ENCODE assay signal across 24 cellular contexts in the genomic region with DNA sequence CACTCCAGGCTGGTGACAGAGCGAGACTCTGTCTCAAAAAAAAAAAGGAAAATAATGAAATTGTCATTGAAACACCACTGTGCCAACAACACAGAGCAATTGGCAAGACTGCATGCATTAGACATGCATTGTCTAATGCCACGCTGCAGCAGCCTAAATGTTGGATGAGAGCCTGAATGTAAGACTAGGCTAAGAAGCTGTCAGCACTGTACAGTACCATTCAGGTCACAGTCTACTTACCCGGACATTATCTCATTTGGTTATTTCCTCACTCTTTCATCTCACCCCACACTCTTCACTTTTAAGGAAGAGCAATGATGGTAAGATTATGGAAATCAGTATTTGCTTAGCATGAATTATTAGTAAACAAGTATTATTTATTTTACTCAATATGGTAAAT.
"Had no signal": no experiment of that assay in that cellular context is flagged by ENCODE, and none has a peak within 500 bp of the region (broad histone marks: within the 10 kb centered on the region; RNA-seq: fewer than 3 reads in every experiment).

No MANE protein-coding gene starts in this region.

- H3K4me2 ChIP-seq: neural progenitor cell had no signal

- H3K9me3 ChIP-seq: ovary, psoas muscle, right lobe of liver, sigmoid colon, thoracic aorta, thyroid gland, vagina had no signal

- ATAC-seq: natural killer cell; psoas muscle; right lobe of liver; stimulated activated effector memory CD8-positive, alpha-beta T cell treated with anti-CD3 and anti-CD28 coated beads, Interleukin-12 subunit alpha, Interleukin-12 subunit beta, amount 100 ng/mL, for 72 hours; stimulated activated naive B cell treated with anti-CD40 and anti-IgM and Interleukin-4, amounts not matched to agents 10 μg/mL and 1 μg/mL and 100 μg/mL, for 72 hours had no signal

- H3K4me3 ChIP-seq: neural progenitor cell, ovary, psoas muscle, right lobe of liver, sigmoid colon, stomach, thoracic aorta, thyroid gland, tibial nerve, upper lobe of left lung, vagina had no signal

- H3K4me1 ChIP-seq: neural progenitor cell, psoas muscle, right lobe of liver, sigmoid colon, stomach, thyroid gland, tibial nerve, upper lobe of left lung, vagina had no signal

- H3K9ac ChIP-seq: neural progenitor cell, parathyroid adenoma had no signal

- DNase-seq: natural killer cell; occipital lobe; ovary; posterior cingulate gyrus; psoas muscle; right lobe of liver; sigmoid colon; small intestine; stimulated activated CD4-positive, alpha-beta T cell treated with anti-CD3 and anti-CD28 coated beads, Interleukin-15, amount 100 ng/mL, for 24 hours; stimulated activated CD4-positive, alpha-beta T cell treated with anti-CD3 and anti-CD28 coated beads, Interleukin-2, amount 100 ng/mL, for 24 hours; stimulated activated CD4-positive, alpha-beta T cell treated with anti-CD3 and anti-CD28 coated beads, Interleukin-2, amount 100 ng/mL, for 48 hours; stimulated activated CD4-positive, alpha-beta T cell treated with anti-CD3 and anti-CD28 coated beads, Interleukin-4, amount 100 ng/mL, for 24 hours; stimulated activated naive B cell treated with anti-CD40 and anti-IgM and Interleukin-4, amounts not matched to agents 10 μg/mL and 1 μg/mL and 100 μg/mL, for 72 hours; stimulated activated naive CD4-positive, alpha-beta T cell treated with Interleukin-2 at 50 U/mL for 16 hours; stomach; thyroid gland; trophoblast cell; upper lobe of left lung had no signal

- H2AFZ ChIP-seq: neural progenitor cell, parathyroid adenoma had no signal

- H3K27me3 ChIP-seq: neural progenitor cell, ovary, right lobe of liver, sigmoid colon, stomach, thyroid gland, tibial nerve, upper lobe of left lung, vagina had no signal

- H3K27ac ChIP-seq: neural progenitor cell, ovary, parathyroid adenoma, psoas muscle, right lobe of liver, sigmoid colon, stomach, thoracic aorta, thyroid gland, tibial nerve, upper lobe of left lung, vagina had no signal

- H3K36me3 ChIP-seq: neural progenitor cell, ovary, right lobe of liver, sigmoid colon, stomach, thoracic aorta, thyroid gland, tibial nerve, upper lobe of left lung, vagina had no signal
